ENCODE assay signal across 29 cellular contexts in the genomic region with DNA sequence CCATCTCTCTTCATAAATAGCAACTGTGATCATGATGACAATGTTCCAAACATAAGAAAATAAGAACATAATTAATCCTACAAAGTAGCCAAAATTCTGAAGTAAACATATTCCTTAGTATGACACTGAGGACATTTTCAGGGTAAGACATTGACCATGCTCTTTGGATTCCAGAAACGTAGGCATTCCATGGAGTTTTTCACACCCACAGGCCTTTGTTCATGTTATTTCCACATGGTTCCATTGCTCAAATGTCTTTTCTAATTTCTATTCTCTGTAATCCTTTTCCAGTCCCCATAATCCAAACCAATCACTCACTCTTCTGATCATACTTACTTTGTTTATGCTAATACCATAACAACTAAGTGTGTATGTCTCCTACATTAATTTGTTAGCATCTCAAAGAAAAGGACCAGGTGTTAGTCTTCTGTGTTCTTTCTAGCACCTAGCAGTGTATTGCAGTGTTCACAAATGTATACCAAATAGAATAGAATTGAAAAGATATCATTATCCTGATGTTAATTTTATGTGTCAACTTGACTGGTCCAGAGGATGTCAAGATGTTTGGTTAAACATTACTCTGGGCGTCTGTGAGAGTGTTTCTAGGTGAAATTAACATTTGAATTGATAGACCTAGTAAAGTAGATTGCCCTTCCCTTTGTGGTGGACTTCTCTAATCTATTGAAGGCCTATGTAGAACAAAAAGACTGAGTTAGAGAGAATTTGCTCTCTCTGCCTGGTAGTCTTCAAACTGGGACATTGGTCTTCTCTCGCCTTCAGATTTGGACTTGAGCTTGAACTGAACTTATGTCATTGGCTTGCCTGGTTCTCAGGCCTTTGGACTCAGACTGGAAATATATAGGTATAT.
"Had no signal": no experiment of that assay in that cellular context is flagged by ENCODE, and none has a peak within 500 bp of the region (broad histone marks: within the 10 kb centered on the region; RNA-seq: fewer than 3 reads in every experiment).

No MANE protein-coding gene starts in this region.

- H3K4me1 Mint-ChIP-seq: activated naive CD4-positive, alpha-beta T cell treated with anti-CD3 and anti-CD28 coated beads, Interleukin-2, amount 50 U/mL, for 24 hours had no signal

- H3K27ac Mint-ChIP-seq: activated CD8-positive, alpha-beta memory T cell treated with anti-CD3 and anti-CD28 coated beads, Interleukin-2, amount 10 ng/mL, durations not matched to agents 7 days and 5 days; activated CD8-positive, alpha-beta T cell treated with anti-CD3 and anti-CD28 coated beads, Interleukin-2, amount 10 ng/mL, durations not matched to agents 7 days and 5 days; activated naive CD4-positive, alpha-beta T cell treated with anti-CD3 and anti-CD28 coated beads, Interleukin-2, amount 50 U/mL, for 24 hours; activated naive CD8-positive, alpha-beta T cell treated with anti-CD3 and anti-CD28 coated beads, Interleukin-2, amount 50 U/mL, for 24 hours; activated T-helper 2 cell treated with anti-CD3 and anti-CD28 coated beads, Interferon-gamma antibody, Interleukin-2, Interleukin-4, amounts not matched to agents 10 μg/mL and 5 μg/mL and 100 μg/mL, durations not matched to agents 14 hours and 24 hours and 36 hours; naive thymus-derived CD8-positive, alpha-beta T cell; T-helper 17 cell had no signal

- H3K36me3 Mint-ChIP-seq: activated naive CD4-positive, alpha-beta T cell treated with anti-CD3 and anti-CD28 coated beads, Interleukin-2, amount 50 U/mL, for 24 hours had no signal

- H3K4me3 ChIP-seq: breast epithelium, heart right ventricle, left lung, lower lobe of right lung, psoas muscle, right atrium auricular region, thoracic aorta had no signal

- ATAC-seq: activated CD8-positive, alpha-beta memory T cell treated with anti-CD3 and anti-CD28 coated beads, Interleukin-2, amount 10 ng/mL, durations not matched to agents 7 days and 5 days; activated CD8-positive, alpha-beta T cell treated with anti-CD3 and anti-CD28 coated beads, Interleukin-2, amount 10 ng/mL, durations not matched to agents 7 days and 5 days; activated naive CD8-positive, alpha-beta T cell treated with anti-CD3 and anti-CD28 coated beads, Interleukin-2, amount 50 U/mL, for 24 hours; esophagus mucosa; foreskin keratinocyte; heart right ventricle; left lung; lower lobe of right lung; naive thymus-derived CD8-positive, alpha-beta T cell; psoas muscle; T-helper 17 cell had no signal

- H3K36me3 ChIP-seq: breast epithelium, heart right ventricle, left lung, lower lobe of right lung, right atrium auricular region, thoracic aorta had no signal

- H3K9me3 ChIP-seq: breast epithelium, left lung, lower lobe of right lung, psoas muscle, right atrium auricular region, thoracic aorta had no signal

- H3K9me3 Mint-ChIP-seq: activated naive CD4-positive, alpha-beta T cell treated with anti-CD3 and anti-CD28 coated beads, Interleukin-2, amount 50 U/mL, for 24 hours; activated naive CD8-positive, alpha-beta T cell treated with anti-CD3 and anti-CD28 coated beads, Interleukin-2, amount 50 U/mL, for 24 hours; activated T-helper 2 cell treated with anti-CD3 and anti-CD28 coated beads, Interferon-gamma antibody, Interleukin-2, Interleukin-4, amounts not matched to agents 10 μg/mL and 5 μg/mL and 100 μg/mL, durations not matched to agents 14 hours and 24 hours and 36 hours; naive thymus-derived CD8-positive, alpha-beta T cell had no signal

- H3K27ac ChIP-seq: breast epithelium, foreskin keratinocyte, heart right ventricle, left lung, lower lobe of right lung, parathyroid adenoma, psoas muscle, right atrium auricular region, thoracic aorta had no signal

- H3K4me1 ChIP-seq: breast epithelium, foreskin keratinocyte, heart right ventricle, left lung, lower lobe of right lung, parathyroid adenoma, psoas muscle, right atrium auricular region had no signal

- H3K27me3 Mint-ChIP-seq: activated naive CD4-positive, alpha-beta T cell treated with anti-CD3 and anti-CD28 coated beads, Interleukin-2, amount 50 U/mL, for 24 hours had no signal

- H3K4me3 Mint-ChIP-seq: activated CD8-positive, alpha-beta memory T cell treated with anti-CD3 and anti-CD28 coated beads, Interleukin-2, amount 10 ng/mL, durations not matched to agents 7 days and 5 days; activated CD8-positive, alpha-beta T cell treated with anti-CD3 and anti-CD28 coated beads, Interleukin-2, amount 10 ng/mL, durations not matched to agents 7 days and 5 days; activated naive CD4-positive, alpha-beta T cell treated with anti-CD3 and anti-CD28 coated beads, Interleukin-2, amount 50 U/mL, for 24 hours; activated naive CD8-positive, alpha-beta T cell treated with anti-CD3 and anti-CD28 coated beads, Interleukin-2, amount 50 U/mL, for 24 hours; naive thymus-derived CD8-positive, alpha-beta T cell; neural crest cell; T-helper 17 cell had no signal

- H3K27me3 ChIP-seq: breast epithelium, foreskin keratinocyte, heart right ventricle, left lung, right atrium auricular region had no signal

- H3K9ac ChIP-seq: parathyroid adenoma had no signal

- DNase-seq: activated CD4-positive, alpha-beta T cell treated with anti-CD3 and anti-CD28 coated beads, Interleukin-2, amount 50 U/mL, for 1 hour; activated CD8-positive, alpha-beta memory T cell treated with anti-CD3 and anti-CD28 coated beads, Interleukin-2, amount 10 ng/mL, durations not matched to agents 7 days and 5 days; activated CD8-positive, alpha-beta T cell treated with anti-CD3 and anti-CD28 coated beads, Interleukin-2, amount 10 ng/mL, durations not matched to agents 7 days and 5 days; activated naive CD8-positive, alpha-beta T cell treated with anti-CD3 and anti-CD28 coated beads, Interleukin-2, amount 50 U/mL, for 24 hours; activated T-cell treated with anti-CD3 and anti-CD28 coated beads, Interleukin-2, amount 50 U/mL, for 48 hours; amygdala; central memory CD4-positive, alpha-beta T cell; foreskin keratinocyte; heart right ventricle; kidney glomerular epithelial cell; left lung; lower lobe of right lung; mesenchymal stem cell; naive thymus-derived CD8-positive, alpha-beta T cell; nucleus accumbens; psoas muscle; stimulated activated CD4-positive, alpha-beta T cell treated with anti-CD3 and anti-CD28 coated beads, Interleukin-15, amount 100 ng/mL, for 24 hours; stimulated activated CD4-positive, alpha-beta T cell treated with anti-CD3 and anti-CD28 coated beads, Interleukin-2, amount 100 ng/mL, for 24 hours; stimulated activated naive CD4-positive, alpha-beta T cell treated with Interleukin-2 at 50 U/mL for 16 hours; T-helper 17 cell; trophoblast cell had no signal
